ENCODE assay signal across 13 cellular contexts in genomic region chr2:8580316-8581047, GRCh38.
DNase-seq lines count a peak whose midpoint lies in the region; ATAC-seq and TF ChIP-seq lines count a peak whose summit lies in the region.
"Had no signal": no experiment of that assay in that cellular context is flagged by ENCODE, and none has a peak within 500 bp of the region (broad histone marks: within the 10 kb centered on the region; RNA-seq: fewer than 3 reads in every experiment).

No MANE protein-coding gene starts in this region.

- peaks cover 3% of the 10 kb centered on the region for H3K27me3 Mint-ChIP-seq in activated T-helper 1 cell treated with anti-CD3 and anti-CD28 coated beads, Interleukin-12 subunit alpha, Interleukin-12 subunit beta, Interleukin-2, Interleukin-4 antibody, amounts not matched to agents 30 ng/mL and 10 ng/mL and 1 ng/mL, durations not matched to agents 14 hours and 24 hours and 36 hours (ENCODE audit: insufficient read depth)
- H3K27me3 Mint-ChIP-seq in naive B cell (peaks cover 28 to 54% (median 41%) of the 10 kb centered on the region in 3 donors), type B pancreatic cell (no peaks in the 10 kb centered on the region), MCF 10A (ENCODE audit: insufficient read depth, unreplicated experiment) (no peaks in the 10 kb centered on the region)
- H3K27me3 Mint-ChIP-seq: T-helper 17 cell had no signal

- peak; percentile 54 for DNase-seq in stimulated activated CD4-positive, alpha-beta T cell treated with anti-CD3 and anti-CD28 coated beads, Interleukin-1b, Interleukin-23, amount 100 ng/mL, for 48 hours
- no peak for DNase-seq in stimulated activated CD4-positive, alpha-beta T cell treated with anti-CD3 and anti-CD28 coated beads, Interleukin-12 subunit alpha, Interleukin-12 subunit beta, amount 100 ng/mL, for 4 hours
- DNase-seq in activated T-helper 1 cell treated with anti-CD3 and anti-CD28 coated beads, Interleukin-12 subunit alpha, Interleukin-12 subunit beta, Interleukin-2, Interleukin-4 antibody, amounts not matched to agents 30 ng/mL and 10 ng/mL and 1 ng/mL, durations not matched to agents 14 hours and 24 hours and 36 hours (ENCODE audit: low spot score) = no peak
- DNase-seq in naive B cell (no peak), type B pancreatic cell (ENCODE audit: extremely low spot score, unreplicated experiment) (peak; percentile 50), MCF 10A (ENCODE audit: unreplicated experiment) (no peak), midbrain (lab: John Stamatoyannopoulos, UW) (no peak), SIG-M5 (lab: John Stamatoyannopoulos, UW) (no peak)
- DNase-seq: activated gamma-delta T cell treated with Interleukin-2 at 50 U/mL for 16 hours, kidney glomerular epithelial cell, psoas muscle, T-helper 17 cell, testis had no signal

- intact Hi-C loops in activated T-helper 1 cell treated with anti-CD3 and anti-CD28 coated beads, Interleukin-12 subunit alpha, Interleukin-12 subunit beta, Interleukin-2, Interleukin-4 antibody, amounts not matched to agents 30 ng/mL and 10 ng/mL and 1 ng/mL, durations not matched to agents 14 hours and 24 hours and 36 hours (cut with micrococcal nuclease) = no loop called here
- intact Hi-C loops in MCF 10A (cut with micrococcal nuclease) = no loop called here

- no peak for ATAC-seq in naive B cell (ENCODE audit: low read depth in 2 of 2)
- ATAC-seq: psoas muscle, T-helper 17 cell had no signal

- peak overlapping the region; percentile 62 for H3K27ac Mint-ChIP-seq in activated T-helper 1 cell treated with anti-CD3 and anti-CD28 coated beads, Interleukin-12 subunit alpha, Interleukin-12 subunit beta, Interleukin-2, Interleukin-4 antibody, amounts not matched to agents 30 ng/mL and 10 ng/mL and 1 ng/mL, durations not matched to agents 14 hours and 24 hours and 36 hours
- peak overlapping the region in 5 of 6 donors; percentile 44 to 88 (median 76) for H3K27ac Mint-ChIP-seq in naive B cell
- H3K27ac Mint-ChIP-seq in type B pancreatic cell = no peak overlapping the region
- no peak overlapping the region for H3K27ac Mint-ChIP-seq in MCF 10A (ENCODE audit: low read depth, unreplicated experiment)
- H3K27ac Mint-ChIP-seq: T-helper 17 cell had no signal

- peaks cover 51% of the 10 kb centered on the region for H3K4me1 Mint-ChIP-seq in activated T-helper 1 cell treated with anti-CD3 and anti-CD28 coated beads, Interleukin-12 subunit alpha, Interleukin-12 subunit beta, Interleukin-2, Interleukin-4 antibody, amounts not matched to agents 30 ng/mL and 10 ng/mL and 1 ng/mL, durations not matched to agents 14 hours and 24 hours and 36 hours (ENCODE audit: low read depth)
- peaks cover 56 to 71% (median 59%) of the 10 kb centered on the region in 3 donors for H3K4me1 Mint-ChIP-seq in naive B cell
- peaks cover 42% of the 10 kb centered on the region for H3K4me1 Mint-ChIP-seq in type B pancreatic cell (ENCODE audit: unreplicated experiment)
- no peaks in the 10 kb centered on the region for H3K4me1 Mint-ChIP-seq in MCF 10A (ENCODE audit: insufficient read depth, unreplicated experiment)

- POLR2A ChIA-PET in MCF 10A (lab: Yijun Ruan, JAX) = interaction anchor here (0.6 kb wide), 1 partner anchor 226 kb away, joined by 4 read pairs; no protein-coding TSS in a partner anchor

- H3K9me3 Mint-ChIP-seq in activated T-helper 1 cell treated with anti-CD3 and anti-CD28 coated beads, Interleukin-12 subunit alpha, Interleukin-12 subunit beta, Interleukin-2, Interleukin-4 antibody, amounts not matched to agents 30 ng/mL and 10 ng/mL and 1 ng/mL, durations not matched to agents 14 hours and 24 hours and 36 hours = no peaks in the 10 kb centered on the region
- H3K9me3 Mint-ChIP-seq in naive B cell = peaks cover 4 to 13% (median 6%) of the 10 kb centered on the region in 7 donors
- H3K9me3 Mint-ChIP-seq in type B pancreatic cell = no peaks in the 10 kb centered on the region
- peaks cover 6% of the 10 kb centered on the region for H3K9me3 Mint-ChIP-seq in MCF 10A (ENCODE audit: unreplicated experiment)

- no TSS peak for BruUV-seq in MCF 10A (replicated peaks; lab: Mats Ljungman, UMichigan)

- CTCF ChIA-PET in MCF 10A (lab: Yijun Ruan, JAX) = interaction anchor here (1.1 kb wide), 1 partner anchor 13 kb away, joined by 3 read pairs; no protein-coding TSS in a partner anchor

- no peak overlapping the region for H3K4me3 Mint-ChIP-seq in activated T-helper 1 cell treated with anti-CD3 and anti-CD28 coated beads, Interleukin-12 subunit alpha, Interleukin-12 subunit beta, Interleukin-2, Interleukin-4 antibody, amounts not matched to agents 30 ng/mL and 10 ng/mL and 1 ng/mL, durations not matched to agents 14 hours and 24 hours and 36 hours
- H3K4me3 Mint-ChIP-seq in naive B cell (no peak overlapping the region), type B pancreatic cell (peak overlapping the region; percentile 20), MCF 10A (ENCODE audit: unreplicated experiment) (no peak overlapping the region)
- H3K4me3 Mint-ChIP-seq: T-helper 17 cell had no signal

- no peaks in the 10 kb centered on the region for H3K36me3 Mint-ChIP-seq in activated T-helper 1 cell treated with anti-CD3 and anti-CD28 coated beads, Interleukin-12 subunit alpha, Interleukin-12 subunit beta, Interleukin-2, Interleukin-4 antibody, amounts not matched to agents 30 ng/mL and 10 ng/mL and 1 ng/mL, durations not matched to agents 14 hours and 24 hours and 36 hours (ENCODE audit: low read depth)
- H3K36me3 Mint-ChIP-seq in naive B cell (peaks cover 0 to 13% of the 10 kb centered on the region in 2 donors), type B pancreatic cell (no peaks in the 10 kb centered on the region), MCF 10A (ENCODE audit: insufficient read depth, unreplicated experiment) (peaks cover 4% of the 10 kb centered on the region)

- TF ChIP-seq CTCF in type B pancreatic cell (conservative IDR thresholded peaks at IDR 0.05) (no peak), MCF 10A (IDR thresholded peaks at IDR 0.05; ENCODE audit: unreplicated experiment) (no peak)

Comparison
In these comparisons a context has a peak if more than half of its experiments do, and no peak if none do; other contexts are left out.
1. DNase-seq: peak in stimulated activated CD4-positive, alpha-beta T cell treated with anti-CD3 and anti-CD28 coated beads, Interleukin-1b, Interleukin-23, amount 100 ng/mL, for 48 hours (single experiment) and type B pancreatic cell (single experiment); none in stimulated activated CD4-positive, alpha-beta T cell treated with anti-CD3 and anti-CD28 coated beads, Interleukin-12 subunit alpha, Interleukin-12 subunit beta, amount 100 ng/mL, for 4 hours (single experiment), activated T-helper 1 cell treated with anti-CD3 and anti-CD28 coated beads, Interleukin-12 subunit alpha, Interleukin-12 subunit beta, Interleukin-2, Interleukin-4 antibody, amounts not matched to agents 30 ng/mL and 10 ng/mL and 1 ng/mL, durations not matched to agents 14 hours and 24 hours and 36 hours (single experiment), naive B cell (single experiment), MCF 10A (single experiment), midbrain (single experiment) and SIG-M5 (single experiment).
2. H3K27ac Mint-ChIP-seq: peak in activated T-helper 1 cell treated with anti-CD3 and anti-CD28 coated beads, Interleukin-12 subunit alpha, Interleukin-12 subunit beta, Interleukin-2, Interleukin-4 antibody, amounts not matched to agents 30 ng/mL and 10 ng/mL and 1 ng/mL, durations not matched to agents 14 hours and 24 hours and 36 hours (single experiment) and naive B cell (5 of 6); none in type B pancreatic cell (single experiment) and MCF 10A (single experiment).